ENCODE assay signal across 28 cellular contexts in the genomic region with DNA sequence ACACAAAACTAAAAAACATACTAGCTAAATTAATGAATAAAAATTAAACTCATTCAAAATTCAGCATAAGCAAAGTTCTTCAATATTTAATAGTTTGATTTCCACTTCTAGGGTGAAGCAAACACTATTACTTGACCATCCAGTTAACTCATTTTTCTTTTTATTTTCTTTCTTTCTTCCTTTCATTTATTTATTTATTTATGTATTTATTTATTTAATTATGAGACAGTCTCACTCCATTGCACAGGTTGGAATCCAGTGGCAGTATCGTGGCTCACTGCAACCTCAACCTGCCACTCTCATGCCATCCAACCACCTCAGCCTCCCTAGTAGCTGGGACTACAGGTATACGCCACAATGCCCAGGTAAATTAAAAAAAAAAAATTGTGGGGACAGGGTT.
"Had no signal": no experiment of that assay in that cellular context is flagged by ENCODE, and none has a peak within 500 bp of the region (broad histone marks: within the 10 kb centered on the region; RNA-seq: fewer than 3 reads in every experiment).

No MANE protein-coding gene starts in this region.

- H3K4me2 ChIP-seq: hepatocyte had no signal

- ATAC-seq: effector memory CD8-positive, alpha-beta T cell; esophagus mucosa; gastrocnemius medialis; heart left ventricle; left cardiac atrium; left lung; left ventricle myocardium superior; lower lobe of right lung; mucosa of descending colon; naive thymus-derived CD8-positive, alpha-beta T cell had no signal

- H3K4me1 Mint-ChIP-seq: endodermal cell; immature natural killer cell; mesothelial cell of epicardium; naive B cell; naive thymus-derived CD8-positive, alpha-beta T cell had no signal

- H3K27me3 Mint-ChIP-seq: dendritic cell treated with granulocyte-macrophage colony-stimulating factor and Interleukin-4, amounts not matched to agents 40 ng/mL and 50 ng/mL, for 4 days; effector memory CD8-positive, alpha-beta T cell; naive B cell had no signal

- H3K4me3 ChIP-seq: colonic mucosa, esophagus squamous epithelium, gastrocnemius medialis, heart left ventricle, hepatocyte, left lung, lower lobe of right lung, mucosa of descending colon had no signal

- H3K27ac ChIP-seq: colonic mucosa, epithelial cell of prostate, esophagus squamous epithelium, gastrocnemius medialis, heart left ventricle, hepatocyte, left lung, lower lobe of right lung had no signal

- H3K27ac Mint-ChIP-seq: dendritic cell treated with granulocyte-macrophage colony-stimulating factor and Interleukin-4, amounts not matched to agents 40 ng/mL and 50 ng/mL, for 4 days; effector memory CD8-positive, alpha-beta T cell; endodermal cell; immature natural killer cell; mesothelial cell of epicardium; naive B cell; naive thymus-derived CD8-positive, alpha-beta T cell had no signal

- H3K4me3 Mint-ChIP-seq: dendritic cell treated with granulocyte-macrophage colony-stimulating factor and Interleukin-4, amounts not matched to agents 40 ng/mL and 50 ng/mL, for 4 days; effector memory CD8-positive, alpha-beta T cell; endodermal cell; immature natural killer cell; mesothelial cell of epicardium; naive B cell; naive thymus-derived CD8-positive, alpha-beta T cell had no signal

- DNase-seq: colonic mucosa; cortex of kidney; effector CD8-positive, alpha-beta T cell; effector memory CD8-positive, alpha-beta T cell; endodermal cell; erythroblast; esophagus squamous epithelium; foreskin fibroblast; foreskin melanocyte; gastrocnemius medialis; heart left ventricle; hypothalamus; immature natural killer cell; islet precursor cell; left cardiac atrium; left lung; left ventricle myocardium superior; lower lobe of right lung; mesenchymal stem cell; mucosa of descending colon; naive B cell; naive thymus-derived CD8-positive, alpha-beta T cell had no signal

- H3K36me3 Mint-ChIP-seq: immature natural killer cell; mesothelial cell of epicardium; naive B cell; naive thymus-derived CD8-positive, alpha-beta T cell had no signal

- FAIRE-seq: endometrium had no signal

- H3K9me3 ChIP-seq: colonic mucosa, gastrocnemius medialis had no signal

- H3K4me1 ChIP-seq: colonic mucosa, esophagus squamous epithelium, gastrocnemius medialis, heart left ventricle, left lung, lower lobe of right lung had no signal
